In the genomic region with DNA sequence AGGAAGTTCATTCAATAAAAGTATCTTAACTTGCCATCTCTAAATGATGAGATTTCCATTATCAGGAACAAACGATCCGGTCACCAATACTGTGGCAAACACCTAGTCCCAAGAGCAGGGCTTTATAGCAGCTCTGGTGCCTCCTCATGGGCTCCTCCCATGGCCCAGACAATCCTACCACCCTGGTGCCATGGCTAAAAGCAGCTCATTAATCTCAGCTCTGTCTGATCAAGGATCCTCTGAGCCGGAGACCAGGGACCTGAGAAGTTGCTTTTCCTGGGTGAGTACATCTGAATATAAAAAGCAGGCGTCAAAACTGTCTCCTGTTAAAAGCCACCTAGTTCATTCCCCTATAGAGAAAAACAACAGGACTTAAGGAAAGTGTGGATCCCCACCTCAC, we compare ENCODE assay signal across 24 cellular contexts. TPM values are rescaled to one million over a fixed set of nuclear protein-coding genes. Genes with fewer than 3 reads are reported as not detected.
"Had no signal": no experiment of that assay in that cellular context is flagged by ENCODE, and none has a peak within 500 bp of the region (broad histone marks: within the 10 kb centered on the region; RNA-seq: fewer than 3 reads in every experiment).

No MANE protein-coding gene starts in this region.

- DNase-seq: activated B cell treated with CpG ODN at 0.5 μM for 24 hours; activated CD4-positive, alpha-beta T cell treated with anti-CD3 and anti-CD28 coated beads for 36 hours; activated CD4-positive, alpha-beta T cell treated with anti-CD3 and anti-CD28 coated beads, Interleukin-2, amount 50 U/mL, for 48 hours; activated CD8-positive, alpha-beta memory T cell treated with anti-CD3 and anti-CD28 coated beads, Interleukin-2, amount 50 U/mL, for 48 hours; activated naive CD4-positive, alpha-beta T cell treated with Interleukin-2 at 50 U/mL for 16 hours; activated naive CD8-positive, alpha-beta T cell treated with anti-CD3 and anti-CD28 coated beads for 36 hours; activated T-cell treated with anti-CD3 and anti-CD28 coated beads, Interleukin-2, amount 50 U/mL, for 4 hours; colonic mucosa; heart right ventricle; kidney; naive thymus-derived CD8-positive, alpha-beta T cell; ovary; stimulated activated CD4-positive, alpha-beta T cell treated with anti-CD3 and anti-CD28 coated beads, Interleukin-1b, Interleukin-23, amount 100 ng/mL, for 48 hours; stimulated activated naive CD8-positive, alpha-beta T cell treated with anti-CD3 and anti-CD28 coated beads, Interleukin-15, amount 100 ng/mL, for 72 hours; T-helper 9 cell had no signal

- H3K4me1 ChIP-seq: colonic mucosa, prostate gland had no signal

- H3K27me3 ChIP-seq: breast epithelium, colonic mucosa, ovary, right atrium auricular region, suprapubic skin, tibial nerve had no signal

- H3K27ac Mint-ChIP-seq: activated B cell treated with CpG ODN at 0.5 μM for 24 hours; activated CD4-positive, alpha-beta T cell treated with anti-CD3 and anti-CD28 coated beads for 36 hours; activated naive CD8-positive, alpha-beta T cell treated with anti-CD3 and anti-CD28 coated beads for 36 hours; naive thymus-derived CD8-positive, alpha-beta T cell; stimulated activated effector memory CD8-positive, alpha-beta T cell treated with anti-CD3 and anti-CD28 coated beads, Interleukin-12 subunit alpha, Interleukin-12 subunit beta, amount 100 ng/mL, for 72 hours; stimulated activated naive CD8-positive, alpha-beta T cell treated with anti-CD3 and anti-CD28 coated beads, Interleukin-15, amount 100 ng/mL, for 72 hours had no signal

- H3K9me3 ChIP-seq: breast epithelium, colonic mucosa, heart right ventricle, ovary, prostate gland, right atrium auricular region, suprapubic skin, tibial nerve had no signal

- H3K4me1 Mint-ChIP-seq: activated B cell treated with CpG ODN at 0.5 μM for 24 hours; activated CD4-positive, alpha-beta T cell treated with anti-CD3 and anti-CD28 coated beads for 36 hours; activated naive CD8-positive, alpha-beta T cell treated with anti-CD3 and anti-CD28 coated beads for 36 hours; stimulated activated naive CD8-positive, alpha-beta T cell treated with anti-CD3 and anti-CD28 coated beads, Interleukin-15, amount 100 ng/mL, for 72 hours had no signal

- H3K4me3 Mint-ChIP-seq: activated B cell treated with CpG ODN at 0.5 μM for 24 hours; activated CD4-positive, alpha-beta T cell treated with anti-CD3 and anti-CD28 coated beads for 36 hours; activated naive CD8-positive, alpha-beta T cell treated with anti-CD3 and anti-CD28 coated beads for 36 hours; activated T-cell treated with anti-CD3 and anti-CD28 coated beads, Interleukin-2, amount 50 U/mL, for 4 hours; naive thymus-derived CD8-positive, alpha-beta T cell; stimulated activated effector memory CD8-positive, alpha-beta T cell treated with anti-CD3 and anti-CD28 coated beads, Interleukin-12 subunit alpha, Interleukin-12 subunit beta, amount 100 ng/mL, for 72 hours; stimulated activated naive CD8-positive, alpha-beta T cell treated with anti-CD3 and anti-CD28 coated beads, Interleukin-15, amount 100 ng/mL, for 72 hours had no signal

- H3K27me3 Mint-ChIP-seq: activated B cell treated with CpG ODN at 0.5 μM for 24 hours had no signal

- H3K27ac ChIP-seq: breast epithelium, colonic mucosa, epithelial cell of prostate, heart right ventricle, ovary, prostate gland, right atrium auricular region, skin epidermis, suprapubic skin, tibial nerve had no signal

- H3K36me3 ChIP-seq: breast epithelium, colonic mucosa, ovary, prostate gland, right atrium auricular region, suprapubic skin had no signal

- ATAC-seq: activated CD4-positive, alpha-beta T cell treated with anti-CD3 and anti-CD28 coated beads for 36 hours; activated T-cell treated with anti-CD3 and anti-CD28 coated beads, Interleukin-2, amount 50 U/mL, for 4 hours; heart right ventricle; naive thymus-derived CD8-positive, alpha-beta T cell; stimulated activated effector memory CD8-positive, alpha-beta T cell treated with anti-CD3 and anti-CD28 coated beads, Interleukin-12 subunit alpha, Interleukin-12 subunit beta, amount 100 ng/mL, for 72 hours; stimulated activated naive CD8-positive, alpha-beta T cell treated with anti-CD3 and anti-CD28 coated beads, Interleukin-15, amount 100 ng/mL, for 72 hours had no signal

- H3K4me3 ChIP-seq: breast epithelium, colonic mucosa, heart right ventricle, lung, ovary, prostate gland, right atrium auricular region, skin epidermis, suprapubic skin, tibial nerve had no signal

- H3K36me3 Mint-ChIP-seq: activated naive CD8-positive, alpha-beta T cell treated with anti-CD3 and anti-CD28 coated beads for 36 hours; naive thymus-derived CD8-positive, alpha-beta T cell; stimulated activated effector memory CD8-positive, alpha-beta T cell treated with anti-CD3 and anti-CD28 coated beads, Interleukin-12 subunit alpha, Interleukin-12 subunit beta, amount 100 ng/mL, for 72 hours had no signal

- H3K9me3 Mint-ChIP-seq: activated B cell treated with CpG ODN at 0.5 μM for 24 hours; activated naive CD8-positive, alpha-beta T cell treated with anti-CD3 and anti-CD28 coated beads for 36 hours; activated T-cell treated with anti-CD3 and anti-CD28 coated beads, Interleukin-2, amount 50 U/mL, for 4 hours; naive thymus-derived CD8-positive, alpha-beta T cell; stimulated activated effector memory CD8-positive, alpha-beta T cell treated with anti-CD3 and anti-CD28 coated beads, Interleukin-12 subunit alpha, Interleukin-12 subunit beta, amount 100 ng/mL, for 72 hours; stimulated activated naive CD8-positive, alpha-beta T cell treated with anti-CD3 and anti-CD28 coated beads, Interleukin-15, amount 100 ng/mL, for 72 hours had no signal

RNA-seq across cellular contexts. Expression of a gene that starts 30.4 kb away (rescaled TPM):
- total RNA-seq: activated B cell treated with CpG ODN at 0.5 μM for 24 hours; naive thymus-derived CD8-positive, alpha-beta T cell had no signal
